1 cellular context compared by ENCODE assay signal in the genomic region with DNA sequence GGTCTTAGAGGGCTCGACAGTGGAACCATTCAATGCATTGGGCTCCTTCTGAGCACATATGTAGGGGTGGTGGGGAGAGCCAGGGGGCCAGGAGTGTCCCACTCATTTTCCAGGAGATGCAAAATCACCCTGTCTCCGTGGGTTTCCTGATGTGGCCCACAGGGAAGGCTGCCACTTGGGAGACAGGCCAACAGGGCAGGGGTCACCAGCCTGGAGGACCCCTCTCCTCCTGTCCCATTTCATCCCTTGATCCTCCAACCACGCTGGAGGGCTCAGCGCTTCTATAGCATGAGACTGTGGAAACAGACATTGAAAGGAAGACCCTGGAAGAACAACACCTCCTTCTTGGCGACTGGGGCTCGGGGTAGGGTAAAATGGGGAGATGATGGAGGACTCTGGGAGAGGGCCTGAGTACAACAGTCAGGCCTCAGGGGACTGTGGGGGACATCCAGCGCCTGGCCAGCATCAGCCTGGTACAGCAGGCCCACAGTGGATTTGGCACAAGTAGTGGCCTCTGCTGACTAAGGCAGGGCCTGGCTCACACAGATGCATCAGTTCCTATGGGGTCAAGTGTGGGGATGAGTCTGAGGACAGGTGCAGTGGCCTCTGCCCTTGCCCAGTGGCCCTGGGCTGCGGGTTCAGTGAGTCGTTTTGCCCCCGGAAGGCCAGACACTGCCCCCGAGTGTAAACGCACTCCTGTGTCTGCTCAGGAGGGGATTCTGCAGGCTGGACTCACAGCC.
TF ChIP-seq lines count a peak whose summit lies in the region.

No MANE protein-coding gene starts in this region.

TF ChIP-seq in HepG2, 621 proteins besides CTCF, POLR2A, EP300 and RAD21 (continued from another document):
- TF ChIP-seq, protein P1, sequence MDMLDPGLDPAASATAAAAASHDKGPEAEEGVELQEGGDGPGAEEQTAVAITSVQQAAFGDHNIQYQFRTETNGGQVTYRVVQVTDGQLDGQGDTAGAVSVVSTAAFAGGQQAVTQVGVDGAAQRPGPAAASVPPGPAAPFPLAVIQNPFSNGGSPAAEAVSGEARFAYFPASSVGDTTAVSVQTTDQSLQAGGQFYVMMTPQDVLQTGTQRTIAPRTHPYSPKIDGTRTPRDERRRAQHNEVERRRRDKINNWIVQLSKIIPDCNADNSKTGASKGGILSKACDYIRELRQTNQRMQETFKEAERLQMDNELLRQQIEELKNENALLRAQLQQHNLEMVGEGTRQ (IDR thresholded peaks at IDR 0.05; ENCODE audit: low read depth, low read length) = no peak
- TF ChIP-seq, protein P1 (CRISPR knock-in tag; IDR thresholded peaks at IDR 0.05; ENCODE audit: borderline replicate concordance) = no peak
- no peak for TF ChIP-seq SNAI1 (CRISPR knock-in tag; IDR thresholded peaks at IDR 0.05; ENCODE audit: borderline replicate concordance)
- no peak for TF ChIP-seq ZNF670 (CRISPR knock-in tag; IDR thresholded peaks at IDR 0.05; ENCODE audit: borderline replicate concordance)
- no peak for TF ChIP-seq ZNF558 (CRISPR knock-in tag; IDR thresholded peaks at IDR 0.05; ENCODE audit: borderline replicate concordance)
- no peak for TF ChIP-seq RARA (CRISPR knock-in tag; IDR thresholded peaks at IDR 0.05)
- TF ChIP-seq, protein P2, sequence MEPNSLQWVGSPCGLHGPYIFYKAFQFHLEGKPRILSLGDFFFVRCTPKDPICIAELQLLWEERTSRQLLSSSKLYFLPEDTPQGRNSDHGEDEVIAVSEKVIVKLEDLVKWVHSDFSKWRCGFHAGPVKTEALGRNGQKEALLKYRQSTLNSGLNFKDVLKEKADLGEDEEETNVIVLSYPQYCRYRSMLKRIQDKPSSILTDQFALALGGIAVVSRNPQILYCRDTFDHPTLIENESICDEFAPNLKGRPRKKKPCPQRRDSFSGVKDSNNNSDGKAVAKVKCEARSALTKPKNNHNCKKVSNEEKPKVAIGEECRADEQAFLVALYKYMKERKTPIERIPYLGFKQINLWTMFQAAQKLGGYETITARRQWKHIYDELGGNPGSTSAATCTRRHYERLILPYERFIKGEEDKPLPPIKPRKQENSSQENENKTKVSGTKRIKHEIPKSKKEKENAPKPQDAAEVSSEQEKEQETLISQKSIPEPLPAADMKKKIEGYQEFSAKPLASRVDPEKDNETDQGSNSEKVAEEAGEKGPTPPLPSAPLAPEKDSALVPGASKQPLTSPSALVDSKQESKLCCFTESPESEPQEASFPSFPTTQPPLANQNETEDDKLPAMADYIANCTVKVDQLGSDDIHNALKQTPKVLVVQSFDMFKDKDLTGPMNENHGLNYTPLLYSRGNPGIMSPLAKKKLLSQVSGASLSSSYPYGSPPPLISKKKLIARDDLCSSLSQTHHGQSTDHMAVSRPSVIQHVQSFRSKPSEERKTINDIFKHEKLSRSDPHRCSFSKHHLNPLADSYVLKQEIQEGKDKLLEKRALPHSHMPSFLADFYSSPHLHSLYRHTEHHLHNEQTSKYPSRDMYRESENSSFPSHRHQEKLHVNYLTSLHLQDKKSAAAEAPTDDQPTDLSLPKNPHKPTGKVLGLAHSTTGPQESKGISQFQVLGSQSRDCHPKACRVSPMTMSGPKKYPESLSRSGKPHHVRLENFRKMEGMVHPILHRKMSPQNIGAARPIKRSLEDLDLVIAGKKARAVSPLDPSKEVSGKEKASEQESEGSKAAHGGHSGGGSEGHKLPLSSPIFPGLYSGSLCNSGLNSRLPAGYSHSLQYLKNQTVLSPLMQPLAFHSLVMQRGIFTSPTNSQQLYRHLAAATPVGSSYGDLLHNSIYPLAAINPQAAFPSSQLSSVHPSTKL (CRISPR knock-in tag; IDR thresholded peaks at IDR 0.05) = no peak
- no peak for TF ChIP-seq ATF4 (CRISPR knock-in tag; IDR thresholded peaks at IDR 0.05)
